Comparison of ENCODE assay signal across 8 cellular contexts in genomic region chr12:121917950-121918678, GRCh38. TPM values are rescaled to one million over a fixed set of nuclear protein-coding genes. Genes with fewer than 3 reads are reported as not detected.
DNase-seq lines count a peak whose midpoint lies in the region; ATAC-seq and FAIRE-seq lines count a peak whose summit lies in the region.

CFAP251 (plus strand) TSS chr12:121918592; CDS start chr12:121921306, 2,714 bp downstream.

- CTCF ChIA-PET in activated CD8-positive, alpha-beta T cell treated with anti-CD3 and anti-CD28 coated beads, Interleukin-2, amount 10 ng/mL, durations not matched to agents 7 days and 5 days (lab: Charles Lee) = interaction anchor here (0.6 to 2.9 kb wide), 30 partner anchors 8 to 421 kb away, joined by 3 to 11 read pairs (median 3); partner anchors contain the start of gene PSMD9

- H3K4me1 Mint-ChIP-seq in activated CD8-positive, alpha-beta T cell treated with anti-CD3 and anti-CD28 coated beads, Interleukin-2, amount 10 ng/mL, durations not matched to agents 7 days and 5 days (ENCODE audit: low read depth) = peaks cover 20% of the 10 kb centered on the region

- no peak within 1 kb of the TSS for H4K5ac ChIP-seq in mesendoderm (ENCODE audit: low read length)

- H3K79me2 ChIP-seq in mesendoderm (ENCODE audit: control insufficient read depth, insufficient read depth, low read length) = no peaks in the 10 kb centered on the region

- no peak within 1 kb of the TSS for H3K23ac ChIP-seq in mesendoderm (ENCODE audit: low read length)

- peaks cover 15% of the 10 kb centered on the region for H3K36me3 ChIP-seq in effector memory CD4-positive, alpha-beta T cell (ENCODE audit: control insufficient read depth, insufficient read depth, low read length)
- no peaks in the 10 kb centered on the region for H3K36me3 ChIP-seq in mesendoderm (ENCODE audit: control insufficient read depth, insufficient read depth, low read length)

- peak within 1 kb of the TSS; percentile 32 for H3K4me3 ChIP-seq in effector memory CD4-positive, alpha-beta T cell (ENCODE audit: insufficient read depth, low read depth, low read length, poor library complexity, severe bottlenecking)
- H3K4me3 ChIP-seq in mesendoderm (ENCODE audit: low read length) = peak within 1 kb of the TSS; percentile 48

- H2BK15ac ChIP-seq in mesendoderm (replicated peaks; ENCODE audit: low read depth) = no peak within 1 kb of the TSS

- no peaks in the 10 kb centered on the region for H3K79me1 ChIP-seq in mesendoderm (ENCODE audit: low read length)

- no peak within 1 kb of the TSS for H2BK120ac ChIP-seq in mesendoderm (ENCODE audit: low read depth, low read length)

- DNase-seq in GM18507 (ENCODE audit: extremely low spot score, insufficient read length, low read depth) (peak; percentile 92), NCI-H2196 (lab: John Stamatoyannopoulos, UW; ENCODE audit: unreplicated experiment) (peak; percentile 95), mesendoderm (peak; percentile 98), AML-193 (lab: John Stamatoyannopoulos, UW) (no peak)
- DNase-seq in activated CD8-positive, alpha-beta T cell treated with anti-CD3 and anti-CD28 coated beads, Interleukin-2, amount 10 ng/mL, durations not matched to agents 7 days and 5 days = peak; percentile 97
- peak; percentile 94 to 99 (median 95) for DNase-seq in effector memory CD4-positive, alpha-beta T cell
- DNase-seq in stimulated activated CD8-positive, alpha-beta memory T cell treated with anti-CD3 and anti-CD28 coated beads, Interleukin-12 subunit alpha, Interleukin-12 subunit beta, amount 100 ng/mL, for 4 hours (ENCODE audit: low read depth) = peak; percentile 91

- H3K36me3 Mint-ChIP-seq in activated CD8-positive, alpha-beta T cell treated with anti-CD3 and anti-CD28 coated beads, Interleukin-2, amount 10 ng/mL, durations not matched to agents 7 days and 5 days (ENCODE audit: low read depth) = peaks cover 27% of the 10 kb centered on the region

- no peaks in the 10 kb centered on the region for H3K27me3 ChIP-seq in effector memory CD4-positive, alpha-beta T cell (replicated peaks; ENCODE audit: control insufficient read depth, insufficient read depth, low read length, poor library complexity, severe bottlenecking)
- no peaks in the 10 kb centered on the region for H3K27me3 ChIP-seq in mesendoderm (ENCODE audit: insufficient read depth, low read length, poor library complexity)

- H3K9me3 Mint-ChIP-seq in activated CD8-positive, alpha-beta T cell treated with anti-CD3 and anti-CD28 coated beads, Interleukin-2, amount 10 ng/mL, durations not matched to agents 7 days and 5 days (ENCODE audit: insufficient read depth) = no peaks in the 10 kb centered on the region

- peak within 1 kb of the TSS; percentile 81 for H4K8ac ChIP-seq in mesendoderm (ENCODE audit: low read depth, low read length)

- H3K27ac ChIP-seq in effector memory CD4-positive, alpha-beta T cell (ENCODE audit: insufficient read depth, low read length, poor library complexity, severe bottlenecking) = peak within 1 kb of the TSS; percentile 78
- no peak within 1 kb of the TSS for H3K27ac ChIP-seq in mesendoderm (ENCODE audit: low read depth, low read length)

- peak within 1 kb of the TSS; percentile 67 for H3K4me2 ChIP-seq in mesendoderm (ENCODE audit: low read length)

- H3K27ac Mint-ChIP-seq in activated CD8-positive, alpha-beta T cell treated with anti-CD3 and anti-CD28 coated beads, Interleukin-2, amount 10 ng/mL, durations not matched to agents 7 days and 5 days = peak within 1 kb of the TSS; percentile 89

- H3K4ac ChIP-seq in mesendoderm (ENCODE audit: low read depth, low read length) = no peak within 1 kb of the TSS

- peak; percentile 91 for FAIRE-seq in GM18507 (lab: Jason Lieb, UNC)

- H3K9me3 ChIP-seq in effector memory CD4-positive, alpha-beta T cell (ENCODE audit: control insufficient read depth, low read length) = no peaks in the 10 kb centered on the region

- no peaks in the 10 kb centered on the region for H3K27me3 Mint-ChIP-seq in activated CD8-positive, alpha-beta T cell treated with anti-CD3 and anti-CD28 coated beads, Interleukin-2, amount 10 ng/mL, durations not matched to agents 7 days and 5 days (ENCODE audit: low read depth)

- POLR2A ChIA-PET in activated CD8-positive, alpha-beta T cell treated with anti-CD3 and anti-CD28 coated beads, Interleukin-2, amount 10 ng/mL, durations not matched to agents 7 days and 5 days (lab: Charles Lee) = interaction anchor here (1.0 kb wide), 1 partner anchor 24 kb away, joined by 3 read pairs; no protein-coding TSS in a partner anchor

- H3K4me3 Mint-ChIP-seq in activated CD8-positive, alpha-beta T cell treated with anti-CD3 and anti-CD28 coated beads, Interleukin-2, amount 10 ng/mL, durations not matched to agents 7 days and 5 days = peak within 1 kb of the TSS; percentile 64

- H2BK5ac ChIP-seq in mesendoderm (ENCODE audit: low read length) = no peak within 1 kb of the TSS

- WGBS in mesendoderm (ENCODE audit: extremely low coverage, insufficient coverage, low lambda C conversion rate) = no CpG with 5 or more reads among the region's 41 CpGs

- peak; percentile 92 for ATAC-seq in HG03039 (IDR thresholded peaks at IDR 0.05; ENCODE audit: unreplicated experiment)
- peak; percentile 96 for ATAC-seq in activated CD8-positive, alpha-beta T cell treated with anti-CD3 and anti-CD28 coated beads, Interleukin-2, amount 10 ng/mL, durations not matched to agents 7 days and 5 days

- H3K18ac ChIP-seq in mesendoderm (ENCODE audit: low read length) = peak within 1 kb of the TSS; percentile 63

- no peak within 1 kb of the TSS for H2AK5ac ChIP-seq in mesendoderm (ENCODE audit: low read length)

- peak within 1 kb of the TSS; percentile 89 for H3K56ac ChIP-seq in mesendoderm (ENCODE audit: low read length)

- peaks cover 8% of the 10 kb centered on the region for H3K4me1 ChIP-seq in effector memory CD4-positive, alpha-beta T cell (ENCODE audit: control insufficient read depth, insufficient read depth, low read length, poor library complexity, severe bottlenecking)
- H3K4me1 ChIP-seq in mesendoderm (ENCODE audit: control insufficient read depth, low read depth, low read length) = peaks cover 1% of the 10 kb centered on the region

- peak within 1 kb of the TSS; percentile 74 for H3K9ac ChIP-seq in mesendoderm (ENCODE audit: low read length)

RNA-seq across cellular contexts. Expression of gene CFAP251, which starts in this region (rescaled TPM):
- total RNA-seq in activated CD8-positive, alpha-beta T cell treated with anti-CD3 and anti-CD28 coated beads, Interleukin-2, amount 10 ng/mL, durations not matched to agents 7 days and 5 days = under 1 TPM; 0.70 to 0.82 TPM
- 2.6 TPM for polyA plus RNA-seq in mesendoderm (2013, experiment 1 of 2)
- polyA plus RNA-seq in mesendoderm (2013, experiment 2 of 2) = 3.0 TPM

Comparison
In these comparisons a context has a peak if more than half of its experiments do, and no peak if none do; other contexts are left out.
1. Peak in DNase-seq and ATAC-seq in activated CD8-positive, alpha-beta T cell treated with anti-CD3 and anti-CD28 coated beads, Interleukin-2, amount 10 ng/mL, durations not matched to agents 7 days and 5 days; RNA of the gene not detected or under 1 TPM.
2. DNase-seq: peak in GM18507 (single experiment), NCI-H2196 (single experiment), effector memory CD4-positive, alpha-beta T cell (3 of 3), mesendoderm (single experiment) and stimulated activated CD8-positive, alpha-beta memory T cell treated with anti-CD3 and anti-CD28 coated beads, Interleukin-12 subunit alpha, Interleukin-12 subunit beta, amount 100 ng/mL, for 4 hours (single experiment); none in AML-193 (0 of 2).